In the genomic region with DNA sequence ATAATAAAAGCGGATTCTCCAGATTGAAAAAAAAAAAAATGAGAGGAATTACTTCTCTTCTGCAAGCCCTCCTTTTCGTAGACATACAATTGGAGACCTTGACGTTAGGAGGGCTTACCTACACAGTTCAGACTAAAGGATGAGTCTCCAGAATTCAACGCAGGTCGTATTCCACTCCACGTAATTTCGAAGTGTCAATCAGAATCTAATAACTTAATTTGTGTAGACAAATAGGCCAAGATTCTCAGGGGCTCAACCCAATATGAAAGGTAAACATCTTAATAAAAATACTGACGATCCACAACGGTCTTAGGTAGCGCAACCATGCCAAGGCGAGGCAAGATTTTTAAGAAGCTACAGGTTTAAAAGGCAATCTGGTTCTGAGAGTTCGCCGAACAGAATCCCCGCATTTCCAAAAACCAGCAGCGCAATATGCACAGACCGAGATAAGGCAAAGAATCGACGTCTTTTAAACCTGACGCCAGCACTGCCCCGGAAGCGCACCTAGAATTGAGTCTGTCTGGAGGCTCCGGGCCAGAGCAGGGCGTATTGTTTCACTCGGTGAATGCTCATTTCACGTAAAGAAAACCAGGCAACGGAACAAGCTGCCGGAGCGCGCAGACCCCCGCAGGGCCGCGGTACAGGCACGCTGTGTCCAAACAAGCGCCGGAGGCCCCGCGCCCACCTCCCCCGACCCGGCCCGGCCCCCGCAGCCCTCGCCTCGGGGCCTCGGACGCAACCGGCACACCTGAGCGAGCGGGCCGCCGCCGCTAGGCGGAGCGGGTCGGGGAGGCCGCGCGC, we compare ENCODE assay signal across 1 cellular context.
TF ChIP-seq lines count a peak whose summit lies in the region.

No MANE protein-coding gene starts in this region.

TF ChIP-seq in HepG2, 621 proteins besides CTCF, POLR2A, EP300 and RAD21 (continued from another document):
- TF ChIP-seq, protein P1, sequence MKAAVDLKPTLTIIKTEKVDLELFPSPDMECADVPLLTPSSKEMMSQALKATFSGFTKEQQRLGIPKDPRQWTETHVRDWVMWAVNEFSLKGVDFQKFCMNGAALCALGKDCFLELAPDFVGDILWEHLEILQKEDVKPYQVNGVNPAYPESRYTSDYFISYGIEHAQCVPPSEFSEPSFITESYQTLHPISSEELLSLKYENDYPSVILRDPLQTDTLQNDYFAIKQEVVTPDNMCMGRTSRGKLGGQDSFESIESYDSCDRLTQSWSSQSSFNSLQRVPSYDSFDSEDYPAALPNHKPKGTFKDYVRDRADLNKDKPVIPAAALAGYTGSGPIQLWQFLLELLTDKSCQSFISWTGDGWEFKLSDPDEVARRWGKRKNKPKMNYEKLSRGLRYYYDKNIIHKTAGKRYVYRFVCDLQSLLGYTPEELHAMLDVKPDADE (CRISPR knock-in tag; IDR thresholded peaks at IDR 0.05) = no peak
- no peak for TF ChIP-seq TMF1 (CRISPR knock-in tag; IDR thresholded peaks at IDR 0.05; ENCODE audit: low read depth)
- no peak for TF ChIP-seq PTBP1 (IDR thresholded peaks at IDR 0.05; ENCODE audit: low read depth, low read length, poor library complexity, severe bottlenecking)
- TF ChIP-seq BHLHE40 (IDR thresholded peaks at IDR 0.05; ENCODE audit: low read length) = no peak
- TF ChIP-seq, protein P2, sequence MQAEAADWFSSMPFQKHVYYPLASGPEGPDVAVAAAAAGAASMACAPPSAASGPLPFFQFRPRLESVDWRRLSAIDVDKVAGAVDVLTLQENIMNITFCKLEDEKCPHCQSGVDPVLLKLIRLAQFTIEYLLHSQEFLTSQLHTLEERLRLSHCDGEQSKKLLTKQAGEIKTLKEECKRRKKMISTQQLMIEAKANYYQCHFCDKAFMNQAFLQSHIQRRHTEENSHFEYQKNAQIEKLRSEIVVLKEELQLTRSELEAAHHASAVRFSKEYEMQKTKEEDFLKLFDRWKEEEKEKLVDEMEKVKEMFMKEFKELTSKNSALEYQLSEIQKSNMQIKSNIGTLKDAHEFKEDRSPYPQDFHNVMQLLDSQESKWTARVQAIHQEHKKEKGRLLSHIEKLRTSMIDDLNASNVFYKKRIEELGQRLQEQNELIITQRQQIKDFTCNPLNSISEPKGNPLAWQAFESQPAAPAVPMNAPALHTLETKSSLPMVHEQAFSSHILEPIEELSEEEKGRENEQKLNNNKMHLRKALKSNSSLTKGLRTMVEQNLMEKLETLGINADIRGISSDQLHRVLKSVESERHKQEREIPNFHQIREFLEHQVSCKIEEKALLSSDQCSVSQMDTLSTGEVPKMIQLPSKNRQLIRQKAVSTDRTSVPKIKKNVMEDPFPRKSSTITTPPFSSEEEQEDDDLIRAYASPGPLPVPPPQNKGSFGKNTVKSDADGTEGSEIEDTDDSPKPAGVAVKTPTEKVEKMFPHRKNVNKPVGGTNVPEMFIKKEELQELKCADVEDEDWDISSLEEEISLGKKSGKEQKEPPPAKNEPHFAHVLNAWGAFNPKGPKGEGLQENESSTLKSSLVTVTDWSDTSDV (CRISPR knock-in tag; IDR thresholded peaks at IDR 0.05) = no peak
- no peak for TF ChIP-seq SOX5 (CRISPR knock-in tag; IDR thresholded peaks at IDR 0.05; ENCODE audit: borderline replicate concordance)
- TF ChIP-seq CAMTA2 (CRISPR knock-in tag; IDR thresholded peaks at IDR 0.05; ENCODE audit: borderline replicate concordance) = no peak
- TF ChIP-seq, protein P3, sequence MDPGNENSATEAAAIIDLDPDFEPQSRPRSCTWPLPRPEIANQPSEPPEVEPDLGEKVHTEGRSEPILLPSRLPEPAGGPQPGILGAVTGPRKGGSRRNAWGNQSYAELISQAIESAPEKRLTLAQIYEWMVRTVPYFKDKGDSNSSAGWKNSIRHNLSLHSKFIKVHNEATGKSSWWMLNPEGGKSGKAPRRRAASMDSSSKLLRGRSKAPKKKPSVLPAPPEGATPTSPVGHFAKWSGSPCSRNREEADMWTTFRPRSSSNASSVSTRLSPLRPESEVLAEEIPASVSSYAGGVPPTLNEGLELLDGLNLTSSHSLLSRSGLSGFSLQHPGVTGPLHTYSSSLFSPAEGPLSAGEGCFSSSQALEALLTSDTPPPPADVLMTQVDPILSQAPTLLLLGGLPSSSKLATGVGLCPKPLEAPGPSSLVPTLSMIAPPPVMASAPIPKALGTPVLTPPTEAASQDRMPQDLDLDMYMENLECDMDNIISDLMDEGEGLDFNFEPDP (CRISPR knock-in tag; conservative IDR thresholded peaks at IDR 0.05) = no peak
- TF ChIP-seq POLR2AphosphoS5 (IDR thresholded peaks at IDR 0.05; ENCODE audit: low read depth, low read length) = no peak
- TF ChIP-seq, protein P4, sequence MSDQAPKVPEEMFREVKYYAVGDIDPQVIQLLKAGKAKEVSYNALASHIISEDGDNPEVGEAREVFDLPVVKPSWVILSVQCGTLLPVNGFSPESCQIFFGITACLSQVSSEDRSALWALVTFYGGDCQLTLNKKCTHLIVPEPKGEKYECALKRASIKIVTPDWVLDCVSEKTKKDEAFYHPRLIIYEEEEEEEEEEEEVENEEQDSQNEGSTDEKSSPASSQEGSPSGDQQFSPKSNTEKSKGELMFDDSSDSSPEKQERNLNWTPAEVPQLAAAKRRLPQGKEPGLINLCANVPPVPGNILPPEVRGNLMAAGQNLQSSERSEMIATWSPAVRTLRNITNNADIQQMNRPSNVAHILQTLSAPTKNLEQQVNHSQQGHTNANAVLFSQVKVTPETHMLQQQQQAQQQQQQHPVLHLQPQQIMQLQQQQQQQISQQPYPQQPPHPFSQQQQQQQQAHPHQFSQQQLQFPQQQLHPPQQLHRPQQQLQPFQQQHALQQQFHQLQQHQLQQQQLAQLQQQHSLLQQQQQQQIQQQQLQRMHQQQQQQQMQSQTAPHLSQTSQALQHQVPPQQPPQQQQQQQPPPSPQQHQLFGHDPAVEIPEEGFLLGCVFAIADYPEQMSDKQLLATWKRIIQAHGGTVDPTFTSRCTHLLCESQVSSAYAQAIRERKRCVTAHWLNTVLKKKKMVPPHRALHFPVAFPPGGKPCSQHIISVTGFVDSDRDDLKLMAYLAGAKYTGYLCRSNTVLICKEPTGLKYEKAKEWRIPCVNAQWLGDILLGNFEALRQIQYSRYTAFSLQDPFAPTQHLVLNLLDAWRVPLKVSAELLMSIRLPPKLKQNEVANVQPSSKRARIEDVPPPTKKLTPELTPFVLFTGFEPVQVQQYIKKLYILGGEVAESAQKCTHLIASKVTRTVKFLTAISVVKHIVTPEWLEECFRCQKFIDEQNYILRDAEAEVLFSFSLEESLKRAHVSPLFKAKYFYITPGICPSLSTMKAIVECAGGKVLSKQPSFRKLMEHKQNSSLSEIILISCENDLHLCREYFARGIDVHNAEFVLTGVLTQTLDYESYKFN (CRISPR knock-in tag; conservative IDR thresholded peaks at IDR 0.05) = no peak
- no peak for TF ChIP-seq CENPT (CRISPR knock-in tag; IDR thresholded peaks at IDR 0.05; ENCODE audit: low read depth)
- no peak for TF ChIP-seq SP1 (IDR thresholded peaks at IDR 0.05)
- no peak for TF ChIP-seq SP1 (CRISPR knock-in tag; IDR thresholded peaks at IDR 0.05)
- no peak for TF ChIP-seq ZNF335 (CRISPR knock-in tag; IDR thresholded peaks at IDR 0.05)
- no peak for TF ChIP-seq ZNF383 (CRISPR knock-in tag; IDR thresholded peaks at IDR 0.05; ENCODE audit: borderline replicate concordance)
- TF ChIP-seq, protein P5, sequence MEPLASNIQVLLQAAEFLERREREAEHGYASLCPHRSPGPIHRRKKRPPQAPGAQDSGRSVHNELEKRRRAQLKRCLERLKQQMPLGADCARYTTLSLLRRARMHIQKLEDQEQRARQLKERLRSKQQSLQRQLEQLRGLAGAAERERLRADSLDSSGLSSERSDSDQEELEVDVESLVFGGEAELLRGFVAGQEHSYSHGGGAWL (CRISPR knock-in tag; IDR thresholded peaks at IDR 0.05) = no peak
- TF ChIP-seq, protein P6, sequence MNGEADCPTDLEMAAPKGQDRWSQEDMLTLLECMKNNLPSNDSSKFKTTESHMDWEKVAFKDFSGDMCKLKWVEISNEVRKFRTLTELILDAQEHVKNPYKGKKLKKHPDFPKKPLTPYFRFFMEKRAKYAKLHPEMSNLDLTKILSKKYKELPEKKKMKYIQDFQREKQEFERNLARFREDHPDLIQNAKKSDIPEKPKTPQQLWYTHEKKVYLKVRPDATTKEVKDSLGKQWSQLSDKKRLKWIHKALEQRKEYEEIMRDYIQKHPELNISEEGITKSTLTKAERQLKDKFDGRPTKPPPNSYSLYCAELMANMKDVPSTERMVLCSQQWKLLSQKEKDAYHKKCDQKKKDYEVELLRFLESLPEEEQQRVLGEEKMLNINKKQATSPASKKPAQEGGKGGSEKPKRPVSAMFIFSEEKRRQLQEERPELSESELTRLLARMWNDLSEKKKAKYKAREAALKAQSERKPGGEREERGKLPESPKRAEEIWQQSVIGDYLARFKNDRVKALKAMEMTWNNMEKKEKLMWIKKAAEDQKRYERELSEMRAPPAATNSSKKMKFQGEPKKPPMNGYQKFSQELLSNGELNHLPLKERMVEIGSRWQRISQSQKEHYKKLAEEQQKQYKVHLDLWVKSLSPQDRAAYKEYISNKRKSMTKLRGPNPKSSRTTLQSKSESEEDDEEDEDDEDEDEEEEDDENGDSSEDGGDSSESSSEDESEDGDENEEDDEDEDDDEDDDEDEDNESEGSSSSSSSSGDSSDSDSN (CRISPR knock-in tag; IDR thresholded peaks at IDR 0.05) = no peak
- TF ChIP-seq, protein P7, sequence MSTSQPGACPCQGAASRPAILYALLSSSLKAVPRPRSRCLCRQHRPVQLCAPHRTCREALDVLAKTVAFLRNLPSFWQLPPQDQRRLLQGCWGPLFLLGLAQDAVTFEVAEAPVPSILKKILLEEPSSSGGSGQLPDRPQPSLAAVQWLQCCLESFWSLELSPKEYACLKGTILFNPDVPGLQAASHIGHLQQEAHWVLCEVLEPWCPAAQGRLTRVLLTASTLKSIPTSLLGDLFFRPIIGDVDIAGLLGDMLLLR (CRISPR knock-in tag; IDR thresholded peaks at IDR 0.05) = no peak
- TF ChIP-seq THAP11 (CRISPR knock-in tag; IDR thresholded peaks at IDR 0.05) = no peak
- no peak for TF ChIP-seq RARA (CRISPR knock-in tag; IDR thresholded peaks at IDR 0.05)
- no peak for TF ChIP-seq ZNF589 (CRISPR knock-in tag; conservative IDR thresholded peaks at IDR 0.05)
- TF ChIP-seq ZNF569 (CRISPR knock-in tag; IDR thresholded peaks at IDR 0.05; ENCODE audit: borderline replicate concordance) = no peak
- TF ChIP-seq, protein P8, sequence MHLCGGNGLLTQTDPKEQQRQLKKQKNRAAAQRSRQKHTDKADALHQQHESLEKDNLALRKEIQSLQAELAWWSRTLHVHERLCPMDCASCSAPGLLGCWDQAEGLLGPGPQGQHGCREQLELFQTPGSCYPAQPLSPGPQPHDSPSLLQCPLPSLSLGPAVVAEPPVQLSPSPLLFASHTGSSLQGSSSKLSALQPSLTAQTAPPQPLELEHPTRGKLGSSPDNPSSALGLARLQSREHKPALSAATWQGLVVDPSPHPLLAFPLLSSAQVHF (CRISPR knock-in tag; IDR thresholded peaks at IDR 0.05) = no peak
- TF ChIP-seq ZNF841 (CRISPR knock-in tag; IDR thresholded peaks at IDR 0.05; ENCODE audit: borderline replicate concordance) = no peak
- peak; percentile 76; the same call in 1 of the 2 replicates for TF ChIP-seq SNAI1 (CRISPR knock-in tag; IDR thresholded peaks at IDR 0.05; ENCODE audit: borderline replicate concordance)
- TF ChIP-seq GABPB1 (CRISPR knock-in tag; IDR thresholded peaks at IDR 0.05) = no peak; the same call in 1 of the 2 replicates
- TF ChIP-seq CEBPG (CRISPR knock-in tag; IDR thresholded peaks at IDR 0.05) = no peak
- no peak for TF ChIP-seq NFIB (CRISPR knock-in tag; IDR thresholded peaks at IDR 0.05; ENCODE audit: borderline replicate concordance)
- no peak for TF ChIP-seq ZNF746 (CRISPR knock-in tag; IDR thresholded peaks at IDR 0.05)
- no peak for TF ChIP-seq ZNF737 (CRISPR knock-in tag; IDR thresholded peaks at IDR 0.05; ENCODE audit: borderline replicate concordance)
- TF ChIP-seq, protein P9, sequence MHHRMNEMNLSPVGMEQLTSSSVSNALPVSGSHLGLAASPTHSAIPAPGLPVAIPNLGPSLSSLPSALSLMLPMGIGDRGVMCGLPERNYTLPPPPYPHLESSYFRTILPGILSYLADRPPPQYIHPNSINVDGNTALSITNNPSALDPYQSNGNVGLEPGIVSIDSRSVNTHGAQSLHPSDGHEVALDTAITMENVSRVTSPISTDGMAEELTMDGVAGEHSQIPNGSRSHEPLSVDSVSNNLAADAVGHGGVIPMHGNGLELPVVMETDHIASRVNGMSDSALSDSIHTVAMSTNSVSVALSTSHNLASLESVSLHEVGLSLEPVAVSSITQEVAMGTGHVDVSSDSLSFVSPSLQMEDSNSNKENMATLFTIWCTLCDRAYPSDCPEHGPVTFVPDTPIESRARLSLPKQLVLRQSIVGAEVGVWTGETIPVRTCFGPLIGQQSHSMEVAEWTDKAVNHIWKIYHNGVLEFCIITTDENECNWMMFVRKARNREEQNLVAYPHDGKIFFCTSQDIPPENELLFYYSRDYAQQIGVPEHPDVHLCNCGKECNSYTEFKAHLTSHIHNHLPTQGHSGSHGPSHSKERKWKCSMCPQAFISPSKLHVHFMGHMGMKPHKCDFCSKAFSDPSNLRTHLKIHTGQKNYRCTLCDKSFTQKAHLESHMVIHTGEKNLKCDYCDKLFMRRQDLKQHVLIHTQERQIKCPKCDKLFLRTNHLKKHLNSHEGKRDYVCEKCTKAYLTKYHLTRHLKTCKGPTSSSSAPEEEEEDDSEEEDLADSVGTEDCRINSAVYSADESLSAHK (CRISPR knock-in tag; IDR thresholded peaks at IDR 0.05; ENCODE audit: borderline replicate concordance) = no peak
- TF ChIP-seq, protein P10, sequence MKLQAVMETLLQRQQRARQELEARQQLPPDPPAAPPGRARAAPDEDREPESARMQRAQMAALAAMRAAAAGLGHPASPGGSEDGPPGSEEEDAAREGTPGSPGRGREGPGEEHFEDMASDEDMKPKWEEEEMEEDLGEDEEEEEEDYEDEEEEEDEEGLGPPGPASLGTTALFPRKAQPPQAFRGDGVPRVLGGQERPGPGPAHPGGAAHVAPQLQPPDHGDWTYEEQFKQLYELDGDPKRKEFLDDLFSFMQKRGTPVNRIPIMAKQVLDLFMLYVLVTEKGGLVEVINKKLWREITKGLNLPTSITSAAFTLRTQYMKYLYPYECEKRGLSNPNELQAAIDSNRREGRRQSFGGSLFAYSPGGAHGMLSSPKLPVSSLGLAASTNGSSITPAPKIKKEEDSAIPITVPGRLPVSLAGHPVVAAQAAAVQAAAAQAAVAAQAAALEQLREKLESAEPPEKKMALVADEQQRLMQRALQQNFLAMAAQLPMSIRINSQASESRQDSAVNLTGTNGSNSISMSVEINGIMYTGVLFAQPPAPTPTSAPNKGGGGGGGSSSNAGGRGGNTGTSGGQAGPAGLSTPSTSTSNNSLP (IDR thresholded peaks at IDR 0.05; ENCODE audit: low read depth, low read length) = no peak
- TF ChIP-seq ZNF788 (CRISPR knock-in tag; IDR thresholded peaks at IDR 0.05; ENCODE audit: borderline replicate concordance) = no peak
- TF ChIP-seq FOXK2 (IDR thresholded peaks at IDR 0.05) = no peak
